In the genomic region with DNA sequence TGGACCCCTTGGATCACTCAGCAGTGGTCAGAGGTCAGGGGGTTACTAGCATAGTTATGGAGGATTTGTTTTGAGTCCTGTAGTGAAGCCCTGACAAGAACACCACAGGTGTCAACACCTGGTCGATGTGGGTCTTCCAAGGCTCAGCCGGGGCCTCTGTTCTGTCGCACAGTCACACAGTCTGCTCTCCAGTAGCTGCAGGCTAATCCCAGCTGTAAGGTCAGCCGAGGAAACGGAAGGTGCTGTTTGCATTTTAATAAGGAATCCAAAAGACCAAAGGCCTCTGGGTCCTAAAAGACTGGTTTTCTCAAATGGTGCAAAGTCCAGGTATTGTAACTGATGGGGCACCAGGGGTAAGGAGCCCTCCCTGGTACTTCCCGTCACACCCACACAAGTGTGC, we compare ENCODE assay signal across 22 cellular contexts.
DNase-seq lines count a peak whose midpoint lies in the region; ATAC-seq and TF ChIP-seq lines count a peak whose summit lies in the region.
"Had no signal": no experiment of that assay in that cellular context is flagged by ENCODE, and none has a peak within 500 bp of the region (broad histone marks: within the 10 kb centered on the region; RNA-seq: fewer than 3 reads in every experiment).

No MANE protein-coding gene starts in this region.

- H3K27ac ChIP-seq in left ventricle myocardium inferior (replicated peaks) (peak overlapping the region; percentile 7), duodenal mucosa (ENCODE audit: low read depth, low read length) (peak overlapping the region; percentile 1), mucosa of rectum (ENCODE audit: low read depth in 2 of 2, low read length in 2 of 2) (peak overlapping the region; percentile 33 to 71), transverse colon (peak overlapping the region; percentile 15 to 42 (median 33))
- H3K27ac ChIP-seq: ascending aorta; BLaER1 treated with 17β-estradiol and CSF1 and Interleukin-3, amounts not matched to agents 10 nM and 100 nM; foreskin keratinocyte; lower lobe of right lung; right atrium auricular region had no signal

- intact Hi-C loops in left ventricle myocardium inferior (cut with micrococcal nuclease) (no loop called here), Right ventricle myocardium inferior (cut with DNase I) (no loop called here), transverse colon (cut with DNase I; ENCODE audit: low total_unique reads) (no loop called here)

- TF ChIP-seq EP300 in transverse colon (IDR thresholded peaks at IDR 0.05; ENCODE audit: low read depth) = no peak

- no peak for DNase-seq in left ventricle myocardium inferior
- no peak for DNase-seq in Right ventricle myocardium inferior (ENCODE audit: missing footprints)
- DNase-seq in transverse colon = peak; percentile 35
- no peak for DNase-seq in SIG-M5 (lab: John Stamatoyannopoulos, UW)
- DNase-seq in RKO (ENCODE audit: low spot score) = no peak
- DNase-seq: activated CD4-positive, alpha-beta T cell treated with anti-CD3 and anti-CD28 coated beads for 4 hours; activated T-cell treated with anti-CD3 and anti-CD28 coated beads, Interleukin-2, amount 50 U/mL, for 4 hours; foreskin keratinocyte; IMR-90; lower lobe of right lung; NCI-H1417 treated with DMSO at 0.1 percent for 48 hours; NCI-H2171; NCI-H524 treated with DMSO at 0.1 percent for 48 hours; occipital lobe; stimulated activated CD8-positive, alpha-beta memory T cell treated with anti-CD3 and anti-CD28 coated beads, Interleukin-4, amount 100 ng/mL, for 48 hours; T-helper 1 cell had no signal

- whole genome bisulfite sequencing in transverse colon (ENCODE audit: low coverage in 1 of 2), 2 donors = 27 to 56% methylated on average over 1 to 6 of the region's 6 CpGs

- no peak for TF ChIP-seq POLR2A in transverse colon (IDR thresholded peaks at IDR 0.05)

- H3K4me3 ChIP-seq in left ventricle myocardium inferior (no peak overlapping the region), duodenal mucosa (ENCODE audit: low read depth in 1 of 2, low read length in 2 of 2) (no peak overlapping the region), mucosa of rectum (ENCODE audit: low read length in 2 of 2) (peak overlapping the region; percentile 15 to 30), transverse colon (no peak overlapping the region)
- H3K4me3 ChIP-seq: ascending aorta; BLaER1 treated with 17β-estradiol and CSF1 and Interleukin-3, amounts not matched to agents 10 nM and 100 nM; lower lobe of right lung; right atrium auricular region had no signal

- ATAC-seq in Right ventricle myocardium inferior (no peak), GM21526 (IDR thresholded peaks at IDR 0.05; ENCODE audit: low FRiP score, unreplicated experiment) (no peak)
- ATAC-seq: activated T-cell treated with anti-CD3 and anti-CD28 coated beads, Interleukin-2, amount 50 U/mL, for 4 hours; foreskin keratinocyte; lower lobe of right lung had no signal

- H3K36me3 ChIP-seq in left ventricle myocardium inferior (no peaks in the 10 kb centered on the region), duodenal mucosa (ENCODE audit: control insufficient read depth in 1 of 2, insufficient read depth in 2 of 2, low read length in 2 of 2) (no peaks in the 10 kb centered on the region), mucosa of rectum (ENCODE audit: control insufficient read depth in 2 of 2, insufficient read depth in 2 of 2, low read length in 2 of 2) (no peaks in the 10 kb centered on the region), transverse colon (no peaks in the 10 kb centered on the region)
- H3K36me3 ChIP-seq: ascending aorta; BLaER1 treated with 17β-estradiol and CSF1 and Interleukin-3, amounts not matched to agents 10 nM and 100 nM; lower lobe of right lung; right atrium auricular region had no signal

- H3K9ac ChIP-seq in duodenal mucosa (ENCODE audit: low read depth in 1 of 2, low read length in 2 of 2) (peak overlapping the region; percentile 13 to 26), mucosa of rectum (ENCODE audit: low read depth in 1 of 2, low read length in 2 of 2) (peak overlapping the region in 1 of 2 donors; percentile 5)
- H3K9ac ChIP-seq: BLaER1 treated with 17β-estradiol and CSF1 and Interleukin-3, amounts not matched to agents 10 nM and 100 nM had no signal

- TF ChIP-seq CTCF in left ventricle myocardium inferior (IDR thresholded peaks at IDR 0.05; ENCODE audit: borderline replicate concordance) (no peak), transverse colon (IDR thresholded peaks at IDR 0.05) (no peak)

- H3K27me3 ChIP-seq in left ventricle myocardium inferior (ENCODE audit: low read depth) = peaks cover 26% of the 10 kb centered on the region
- H3K27me3 ChIP-seq in duodenal mucosa (ENCODE audit: control insufficient read depth in 1 of 2, insufficient read depth in 2 of 2, low read length in 2 of 2) = no peaks in the 10 kb centered on the region
- H3K27me3 ChIP-seq in mucosa of rectum (ENCODE audit: control insufficient read depth in 2 of 2, insufficient read depth in 2 of 2, low read length in 2 of 2) = no peaks in the 10 kb centered on the region
- no peaks in the 10 kb centered on the region for H3K27me3 ChIP-seq in transverse colon
- H3K27me3 ChIP-seq: ascending aorta; BLaER1 treated with 17β-estradiol and CSF1 and Interleukin-3, amounts not matched to agents 10 nM and 100 nM; right atrium auricular region had no signal

- H3K9me3 ChIP-seq in left ventricle myocardium inferior (replicated peaks) (peaks cover 3% of the 10 kb centered on the region), duodenal mucosa (ENCODE audit: control insufficient read depth in 1 of 2, low read length in 2 of 2) (no peaks in the 10 kb centered on the region), mucosa of rectum (ENCODE audit: control insufficient read depth in 2 of 2, low read length in 2 of 2) (no peaks in the 10 kb centered on the region), transverse colon (no peaks in the 10 kb centered on the region)
- H3K9me3 ChIP-seq: ascending aorta, lower lobe of right lung, right atrium auricular region had no signal

- no peaks in the 10 kb centered on the region for H3K4me1 ChIP-seq in left ventricle myocardium inferior
- H3K4me1 ChIP-seq in duodenal mucosa (ENCODE audit: control insufficient read depth in 1 of 2, insufficient read depth in 2 of 2, low read length in 2 of 2) = peaks cover 30 to 31% of the 10 kb centered on the region in 2 donors
- peaks cover 17 to 18% of the 10 kb centered on the region in 2 donors for H3K4me1 ChIP-seq in mucosa of rectum (ENCODE audit: control insufficient read depth in 2 of 2, insufficient read depth in 2 of 2, low read length in 2 of 2)
- H3K4me1 ChIP-seq in transverse colon = peaks cover 0 to 22% (median 18%) of the 10 kb centered on the region in 4 donors
- H3K4me1 ChIP-seq: ascending aorta; BLaER1 treated with 17β-estradiol and CSF1 and Interleukin-3, amounts not matched to agents 10 nM and 100 nM; foreskin keratinocyte; lower lobe of right lung; right atrium auricular region had no signal

- in situ Hi-C loops in transverse colon (cut with MboI; ENCODE audit: low pct_ligation_motif_present in 1 of 4, low pct_unique_long_range_greater_than_20kb in 1 of 4, low sequenced_read_pairs in 3 of 4) = no loop called here

Comparison
In these comparisons a context has a peak if more than half of its experiments do, and no peak if none do; other contexts are left out.
1. H3K27ac ChIP-seq: peak in every context shown above with its lines; median percentile 52 in mucosa of rectum; 33 in transverse colon; 7 in left ventricle myocardium inferior; 1 in duodenal mucosa.
2. H3K4me3 ChIP-seq: peak in mucosa of rectum (2 of 2); none in left ventricle myocardium inferior (single experiment), duodenal mucosa (0 of 2) and transverse colon (0 of 4).